Comparison of ENCODE assay signal across 8 cellular contexts in genomic region chr15:91841861-91842260, GRCh38. TPM values are rescaled to one million over a fixed set of nuclear protein-coding genes. Genes with fewer than 3 reads are reported as not detected.
"Had no signal": no experiment of that assay in that cellular context is flagged by ENCODE, and none has a peak within 500 bp of the region (broad histone marks: within the 10 kb centered on the region; RNA-seq: fewer than 3 reads in every experiment).

No MANE protein-coding gene starts in this region.

- DNase-seq: GDM1, GF-D8 had no signal

- FAIRE-seq: GM12878, GM12891, GM12892, GM18507, GM19239 had no signal

- ATAC-seq: GM12878 had no signal

- H3K4me3 ChIP-seq: GM12878 had no signal

RNA-seq across cellular contexts. Expression of gene SLCO3A1, which starts 11.6 kb away (rescaled TPM):
- total RNA-seq: G401 had no signal
